In genomic region chr20:10536531-10536930, GRCh38 we compare ENCODE assay signal across 1 cellular context.
TF ChIP-seq lines count a peak whose summit lies in the region.

No MANE protein-coding gene starts in this region.

TF ChIP-seq in HCT116, 20 proteins besides CTCF, POLR2A, EP300 and RAD21 (continued from another document):
- TF ChIP-seq ZBTB33 (IDR thresholded peaks at IDR 0.05; ENCODE audit: extremely low read depth, insufficient replicate concordance, low read length) (no peak), TCF7L2 (IDR thresholded peaks at IDR 0.05; ENCODE audit: borderline replicate concordance, extremely low read depth, insufficient read depth, insufficient read length) (no peak), MAX (IDR thresholded peaks at IDR 0.05) (no peak), SIN3A (IDR thresholded peaks at IDR 0.05; ENCODE audit: low read depth) (no peak), EZH2phosphoT487 (IDR thresholded peaks at IDR 0.05; ENCODE audit: borderline replicate concordance) (no peak), FOSL1 (IDR thresholded peaks at IDR 0.05; ENCODE audit: low read depth) (no peak), SP1 (IDR thresholded peaks at IDR 0.05; ENCODE audit: low read depth) (no peak)
TF ChIP-seq in HCT116: peak in this region for 0.
